10 cellular contexts compared by ENCODE assay signal in genomic region chr5:16736158-16736994, GRCh38.
A peak's percentile ranks its signal among the peaks of the same experiment; 100 is the strongest.
DNase-seq lines count a peak whose midpoint lies in the region; ATAC-seq and TF ChIP-seq lines count a peak whose summit lies in the region.
"Had no signal": no experiment of that assay in that cellular context is flagged by ENCODE, and none has a peak within 500 bp of the region (broad histone marks: within the 10 kb centered on the region; RNA-seq: fewer than 3 reads in every experiment).

No MANE protein-coding gene starts in this region.

- no peak overlapping the region for H2AFZ ChIP-seq in osteoblast (ENCODE audit: low read length)

- peaks cover 17% of the 10 kb centered on the region for H3K36me3 ChIP-seq in osteoblast (ENCODE audit: insufficient read depth, low read length)

- peak overlapping the region; percentile 100 for H3K27ac Mint-ChIP-seq in Calu3 (ENCODE audit: unreplicated experiment)
- H3K27ac Mint-ChIP-seq: activated naive CD8-positive, alpha-beta T cell had no signal

- TF ChIP-seq CTCF in Calu3 (IDR thresholded peaks at IDR 0.05; ENCODE audit: unreplicated experiment): no peak
- TF ChIP-seq CTCF in cardiac fibroblast (IDR thresholded peaks at IDR 0.05; ENCODE audit: low read depth, low read length): no peak
- TF ChIP-seq CTCF in osteoblast (IDR thresholded peaks at IDR 0.05; ENCODE audit: extremely low read depth, low read depth, low read length): no peak

- H3K27me3 ChIP-seq in osteoblast (ENCODE audit: insufficient read depth, low read length): no peaks in the 10 kb centered on the region

- CTCF ChIA-PET in Calu3 (lab: Charles Lee): interaction anchor here (0.6 to 1.4 kb wide), 4 partner anchors 8 to 264 kb away, joined by 3 to 7 read pairs (median 4); no protein-coding TSS in a partner anchor

- peaks cover 7% of the 10 kb centered on the region for H3K4me1 ChIP-seq in osteoblast (ENCODE audit: insufficient read depth, low read length)

- H3K36me3 Mint-ChIP-seq in Calu3 (ENCODE audit: insufficient read depth, unreplicated experiment): peaks cover 73% of the 10 kb centered on the region

- H3K27me3 Mint-ChIP-seq in Calu3 (ENCODE audit: unreplicated experiment): no peaks in the 10 kb centered on the region

- no peak overlapping the region for H3K4me3 ChIP-seq in cardiac fibroblast (replicated peaks in 1 of 2; ENCODE audit: low read depth in 2 of 2, low read length in 2 of 2)
- no peak overlapping the region for H3K4me3 ChIP-seq in osteoblast (ENCODE audit: insufficient read depth, low read length)
- H3K4me3 ChIP-seq: GM12878 had no signal

- H4K20me1 ChIP-seq in osteoblast (ENCODE audit: insufficient read depth, low read length): no peaks in the 10 kb centered on the region

- no peak overlapping the region for H3K27ac ChIP-seq in osteoblast (ENCODE audit: low read depth, low read length)

- H3K4me2 ChIP-seq in osteoblast (ENCODE audit: insufficient read depth, low read length): no peak overlapping the region

- H3K9me3 ChIP-seq in osteoblast (ENCODE audit: low read depth, low read length): no peaks in the 10 kb centered on the region

- peak overlapping the region; percentile 75 for H3K4me3 Mint-ChIP-seq in Calu3 (ENCODE audit: low read depth, unreplicated experiment)
- H3K4me3 Mint-ChIP-seq: activated naive CD8-positive, alpha-beta T cell had no signal

- BruUV-seq in Calu3 (replicated peaks; lab: Mats Ljungman, UMichigan): TSS peak; percentile 99

- intact Hi-C loops in Calu3 (cut with micrococcal nuclease; ENCODE audit: unreplicated experiment): loop anchor here (5.0 kb wide), 1 partner anchor 156 kb away; no protein-coding TSS in a partner anchor

- DNase-seq in Calu3 (peak; percentile 87), NCI-H2171 (lab: John Stamatoyannopoulos, UW) (peak; percentile 2), cardiac fibroblast (ENCODE audit: low read depth in 2 of 2) (peak; percentile 75 to 87), left lobe of liver (ENCODE audit: low spot score) (no peak), osteoblast (ENCODE audit: insufficient read length, low spot score, missing footprints) (no peak)

- ATAC-seq in left lobe of liver (peak; percentile 64), HG03135 (IDR thresholded peaks at IDR 0.05; ENCODE audit: unreplicated experiment) (no peak), HG02852 (IDR thresholded peaks at IDR 0.05; ENCODE audit: unreplicated experiment) (no peak), GM19395 (IDR thresholded peaks at IDR 0.05; ENCODE audit: unreplicated experiment) (no peak)

- H3K79me2 ChIP-seq in osteoblast (ENCODE audit: insufficient read depth, low read length): peaks cover 22% of the 10 kb centered on the region

- peaks cover 3% of the 10 kb centered on the region for H3K9me3 Mint-ChIP-seq in Calu3 (ENCODE audit: low read depth, unreplicated experiment)

- H3K4me1 Mint-ChIP-seq in Calu3 (ENCODE audit: low read depth, unreplicated experiment): peaks cover 45% of the 10 kb centered on the region

Comparison
In these comparisons a context has a peak if more than half of its experiments do, and no peak if none do; other contexts are left out.
1. DNase-seq: peak in Calu3 (single experiment), NCI-H2171 (single experiment) and cardiac fibroblast (2 of 2); none in left lobe of liver (single experiment) and osteoblast (single experiment).